13 cellular contexts compared by ENCODE assay signal in the genomic region with DNA sequence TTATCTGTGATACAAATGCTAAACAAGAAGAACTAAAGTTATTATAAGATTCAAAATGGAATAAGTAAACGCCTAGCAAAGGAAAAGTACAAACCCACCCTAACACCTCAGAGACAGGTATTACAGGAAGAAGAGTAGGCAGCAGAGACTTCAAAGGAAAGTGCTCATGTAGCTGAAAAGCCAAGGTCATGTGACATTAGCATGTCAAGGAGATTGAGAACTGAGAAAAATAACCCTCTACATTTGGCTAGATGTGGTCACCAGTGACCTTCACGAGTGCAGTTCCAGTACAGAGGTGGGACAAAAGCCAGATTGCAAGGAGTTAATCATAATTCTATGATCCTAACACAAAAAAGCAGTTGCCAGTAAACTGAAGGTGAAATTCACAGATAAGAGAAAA.
DNase-seq lines count a peak whose midpoint lies in the region; ATAC-seq, FAIRE-seq and TF ChIP-seq lines count a peak whose summit lies in the region.
"Had no signal": no experiment of that assay in that cellular context is flagged by ENCODE, and none has a peak within 500 bp of the region (broad histone marks: within the 10 kb centered on the region; RNA-seq: fewer than 3 reads in every experiment).

No MANE protein-coding gene starts in this region.

- ATAC-seq in GM19328 (IDR thresholded peaks at IDR 0.05; ENCODE audit: unreplicated experiment): peak; percentile 76
- peak; percentile 82 for ATAC-seq in HG02943 (IDR thresholded peaks at IDR 0.05; ENCODE audit: low read depth, unreplicated experiment)

- intact Hi-C loops in dorsolateral prefrontal cortex (cut with DNase I): no loop called here

- peaks cover 28% of the 10 kb centered on the region for H3K4me1 Mint-ChIP-seq in T-helper 2 cell treated with Interferon-gamma antibody and Interleukin-4, amounts not matched to agents 5 μg/mL and 100 μg/mL, for 36 hours (ENCODE audit: low read depth)

- no peak for FAIRE-seq in RCC 7860 (lab: Jason Lieb, UNC)

- no peak overlapping the region for H3K4me3 ChIP-seq in dorsolateral prefrontal cortex
- H3K4me3 ChIP-seq: coronary artery had no signal

- no peak overlapping the region for H3K4me3 Mint-ChIP-seq in T-helper 2 cell treated with Interferon-gamma antibody and Interleukin-4, amounts not matched to agents 5 μg/mL and 100 μg/mL, for 36 hours

- H3K27me3 Mint-ChIP-seq in T-helper 2 cell treated with Interferon-gamma antibody and Interleukin-4, amounts not matched to agents 5 μg/mL and 100 μg/mL, for 36 hours (ENCODE audit: low read depth): no peaks in the 10 kb centered on the region

- peak; percentile 50 for DNase-seq in GM10248 (ENCODE audit: extremely low spot score)
- DNase-seq in T-helper 2 cell treated with Interferon-gamma antibody and Interleukin-4, amounts not matched to agents 5 μg/mL and 100 μg/mL, for 36 hours (ENCODE audit: low spot score): peak; percentile 38
- no peak for DNase-seq in RCC 7860 (ENCODE audit: low spot score)
- no peak for DNase-seq in HEK293T (ENCODE audit: extremely low spot score)
- no peak for DNase-seq in DMS 273 (lab: John Stamatoyannopoulos, UW; ENCODE audit: unreplicated experiment)
- DNase-seq in dorsolateral prefrontal cortex: no peak
- DNase-seq: activated CD4-positive, alpha-beta T cell treated with anti-CD3 and anti-CD28 coated beads for 4 hours; islet precursor cell; NCI-H82 had no signal

- peaks cover 4% of the 10 kb centered on the region for H3K36me3 Mint-ChIP-seq in T-helper 2 cell treated with Interferon-gamma antibody and Interleukin-4, amounts not matched to agents 5 μg/mL and 100 μg/mL, for 36 hours (ENCODE audit: low read depth)

- POLR2A ChIA-PET in GM10248 (lab: Yijun Ruan, JAX) (no interaction called here), HEK293T (lab: Yijun Ruan, JAX) (no interaction called here)

- no peak overlapping the region for H3K27ac ChIP-seq in dorsolateral prefrontal cortex
- H3K27ac ChIP-seq: C4-2B, coronary artery had no signal

- no peaks in the 10 kb centered on the region for H3K27me3 ChIP-seq in dorsolateral prefrontal cortex

- no peaks in the 10 kb centered on the region for H3K9me3 Mint-ChIP-seq in T-helper 2 cell treated with Interferon-gamma antibody and Interleukin-4, amounts not matched to agents 5 μg/mL and 100 μg/mL, for 36 hours

- CTCF ChIA-PET in GM10248 (lab: Yijun Ruan, JAX) (interaction anchor here (0.9 kb wide), 1 partner anchor 26 kb away, joined by 3 read pairs; no protein-coding TSS in a partner anchor), HEK293T (lab: Yijun Ruan, JAX) (no interaction called here)

- no peak for TF ChIP-seq CTCF in GM10248 (IDR thresholded peaks at IDR 0.05; ENCODE audit: control extremely low read depth, extremely low read depth, low read depth, missing control alignments)
- TF ChIP-seq CTCF in dorsolateral prefrontal cortex (IDR thresholded peaks at IDR 0.05 in 54 of 56, conservative IDR thresholded peaks at IDR 0.05 in 2 of 56; ENCODE audit: low read depth in 1 of 56, partially characterized antibody in 56 of 56): no peak

- no peak overlapping the region for H3K27ac Mint-ChIP-seq in T-helper 2 cell treated with Interferon-gamma antibody and Interleukin-4, amounts not matched to agents 5 μg/mL and 100 μg/mL, for 36 hours

TF ChIP-seq in HEK293T, 16 proteins besides CTCF, POLR2A, EP300 and RAD21:
- TF ChIP-seq HDGF (IDR thresholded peaks at IDR 0.05; ENCODE audit: borderline replicate concordance): no peak
- TF ChIP-seq, protein P1, sequence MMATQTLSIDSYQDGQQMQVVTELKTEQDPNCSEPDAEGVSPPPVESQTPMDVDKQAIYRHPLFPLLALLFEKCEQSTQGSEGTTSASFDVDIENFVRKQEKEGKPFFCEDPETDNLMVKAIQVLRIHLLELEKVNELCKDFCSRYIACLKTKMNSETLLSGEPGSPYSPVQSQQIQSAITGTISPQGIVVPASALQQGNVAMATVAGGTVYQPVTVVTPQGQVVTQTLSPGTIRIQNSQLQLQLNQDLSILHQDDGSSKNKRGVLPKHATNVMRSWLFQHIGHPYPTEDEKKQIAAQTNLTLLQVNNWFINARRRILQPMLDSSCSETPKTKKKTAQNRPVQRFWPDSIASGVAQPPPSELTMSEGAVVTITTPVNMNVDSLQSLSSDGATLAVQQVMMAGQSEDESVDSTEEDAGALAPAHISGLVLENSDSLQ (IDR thresholded peaks at IDR 0.05): no peak
- TF ChIP-seq SP1 (IDR thresholded peaks at IDR 0.05): no peak
- no peak for TF ChIP-seq CTBP1 (IDR thresholded peaks at IDR 0.05; ENCODE audit: borderline replicate concordance)
- TF ChIP-seq ZNF384 (IDR thresholded peaks at IDR 0.05): no peak
- TF ChIP-seq ELF4 (IDR thresholded peaks at IDR 0.05): no peak
- TF ChIP-seq FOXA1 (IDR thresholded peaks at IDR 0.05): no peak
- no peak for TF ChIP-seq SUZ12 (IDR thresholded peaks at IDR 0.05)
- TF ChIP-seq BHLHE40 (IDR thresholded peaks at IDR 0.05; ENCODE audit: borderline replicate concordance): no peak
- TF ChIP-seq FOXM1 (IDR thresholded peaks at IDR 0.05; ENCODE audit: borderline replicate concordance): no peak
- TF ChIP-seq NFRKB (IDR thresholded peaks at IDR 0.05): no peak
- no peak for TF ChIP-seq TARDBP (IDR thresholded peaks at IDR 0.05)
- no peak for TF ChIP-seq FOXK2 (IDR thresholded peaks at IDR 0.05)
- TF ChIP-seq LEF1 (IDR thresholded peaks at IDR 0.05; ENCODE audit: borderline replicate concordance): no peak
- TF ChIP-seq ARNT (IDR thresholded peaks at IDR 0.05): no peak
- TF ChIP-seq L3MBTL2 (conservative IDR thresholded peaks at IDR 0.05): no peak

Comparison
In these comparisons a context has a peak if more than half of its experiments do, and no peak if none do; other contexts are left out.
1. DNase-seq: peak in GM10248 (single experiment) and T-helper 2 cell treated with Interferon-gamma antibody and Interleukin-4, amounts not matched to agents 5 μg/mL and 100 μg/mL, for 36 hours (single experiment); none in RCC 7860 (single experiment), HEK293T (single experiment), DMS 273 (single experiment) and dorsolateral prefrontal cortex (0 of 10).